Comparison of ENCODE assay signal across 1 cellular context in the genomic region with DNA sequence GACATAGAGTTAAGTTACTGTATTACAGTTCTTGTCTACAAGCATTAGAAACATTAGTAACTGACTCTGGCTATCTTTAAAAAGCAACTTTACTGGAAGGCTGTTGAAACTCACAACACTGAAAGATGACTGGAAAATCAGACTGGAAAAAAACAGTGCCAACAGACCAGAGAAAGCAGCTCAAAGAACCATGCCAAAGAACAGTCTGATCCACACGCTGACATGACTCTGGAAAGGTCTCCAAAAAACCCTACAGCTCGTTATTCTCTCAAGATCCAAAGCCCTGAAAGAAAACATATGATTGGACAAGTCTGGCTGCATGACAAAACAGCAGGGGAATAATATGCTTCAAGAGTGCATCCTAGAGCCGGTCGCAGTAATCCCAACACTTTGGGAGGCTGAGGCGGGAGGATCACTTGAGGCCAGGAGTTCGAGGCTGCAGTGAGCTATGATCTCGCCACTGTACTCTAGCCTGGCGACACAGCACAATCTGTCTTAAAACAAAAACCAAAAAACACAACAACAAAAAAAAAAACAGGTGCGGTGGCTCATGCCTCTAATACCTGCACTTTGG.
TF ChIP-seq lines count a peak whose summit lies in the region.

No MANE protein-coding gene starts in this region.

TF ChIP-seq in SK-N-SH treated with all-trans-retinoic acid at 6 μM for 48 hours, 23 proteins besides CTCF, POLR2A, EP300 and RAD21 (continued from another document):
- TF ChIP-seq, protein P1, sequence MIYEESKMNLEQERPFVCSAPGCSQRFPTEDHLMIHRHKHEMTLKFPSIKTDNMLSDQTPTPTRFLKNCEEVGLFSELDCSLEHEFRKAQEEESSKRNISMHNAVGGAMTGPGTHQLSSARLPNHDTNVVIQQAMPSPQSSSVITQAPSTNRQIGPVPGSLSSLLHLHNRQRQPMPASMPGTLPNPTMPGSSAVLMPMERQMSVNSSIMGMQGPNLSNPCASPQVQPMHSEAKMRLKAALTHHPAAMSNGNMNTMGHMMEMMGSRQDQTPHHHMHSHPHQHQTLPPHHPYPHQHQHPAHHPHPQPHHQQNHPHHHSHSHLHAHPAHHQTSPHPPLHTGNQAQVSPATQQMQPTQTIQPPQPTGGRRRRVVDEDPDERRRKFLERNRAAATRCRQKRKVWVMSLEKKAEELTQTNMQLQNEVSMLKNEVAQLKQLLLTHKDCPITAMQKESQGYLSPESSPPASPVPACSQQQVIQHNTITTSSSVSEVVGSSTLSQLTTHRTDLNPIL (CRISPR knock-in tag; IDR thresholded peaks at IDR 0.05; ENCODE audit: low read depth): no peak
- no peak for TF ChIP-seq RARB (CRISPR knock-in tag; IDR thresholded peaks at IDR 0.05)
- TF ChIP-seq TOX (CRISPR knock-in tag; IDR thresholded peaks at IDR 0.05; ENCODE audit: borderline replicate concordance): no peak
- TF ChIP-seq ZNF565 (CRISPR knock-in tag; conservative IDR thresholded peaks at IDR 0.05; ENCODE audit: low read depth): no peak
- TF ChIP-seq, protein P2, sequence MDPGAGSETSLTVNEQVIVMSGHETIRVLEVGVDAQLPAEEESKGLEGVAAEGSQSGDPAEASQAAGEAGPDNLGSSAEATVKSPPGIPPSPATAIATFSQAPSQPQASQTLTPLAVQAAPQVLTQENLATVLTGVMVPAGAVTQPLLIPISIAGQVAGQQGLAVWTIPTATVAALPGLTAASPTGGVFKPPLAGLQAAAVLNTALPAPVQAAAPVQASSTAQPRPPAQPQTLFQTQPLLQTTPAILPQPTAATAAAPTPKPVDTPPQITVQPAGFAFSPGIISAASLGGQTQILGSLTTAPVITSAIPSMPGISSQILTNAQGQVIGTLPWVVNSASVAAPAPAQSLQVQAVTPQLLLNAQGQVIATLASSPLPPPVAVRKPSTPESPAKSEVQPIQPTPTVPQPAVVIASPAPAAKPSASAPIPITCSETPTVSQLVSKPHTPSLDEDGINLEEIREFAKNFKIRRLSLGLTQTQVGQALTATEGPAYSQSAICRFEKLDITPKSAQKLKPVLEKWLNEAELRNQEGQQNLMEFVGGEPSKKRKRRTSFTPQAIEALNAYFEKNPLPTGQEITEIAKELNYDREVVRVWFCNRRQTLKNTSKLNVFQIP (CRISPR knock-in tag; IDR thresholded peaks at IDR 0.05; ENCODE audit: borderline replicate concordance, low read depth): no peak
